In genomic region chr13:50214514-50214913, GRCh38 we compare ENCODE assay signal across 28 cellular contexts.
"Had no signal": no experiment of that assay in that cellular context is flagged by ENCODE, and none has a peak within 500 bp of the region (broad histone marks: within the 10 kb centered on the region; RNA-seq: fewer than 3 reads in every experiment).

No MANE protein-coding gene starts in this region.

- H3K4me1 ChIP-seq: ascending aorta, gastrocnemius medialis, stomach, thyroid gland, upper lobe of left lung, vagina had no signal

- H3K4me1 Mint-ChIP-seq: activated naive CD8-positive, alpha-beta T cell treated with anti-CD3 and anti-CD28 coated beads, Interleukin-2, amount 10 ng/mL, durations not matched to agents 7 days and 5 days had no signal

- H3K4me3 ChIP-seq: ascending aorta, coronary artery, dorsolateral prefrontal cortex, gastrocnemius medialis, stomach, thyroid gland, upper lobe of left lung, vagina had no signal

- H3K36me3 ChIP-seq: ascending aorta, gastrocnemius medialis, neutrophil, stomach, thyroid gland, upper lobe of left lung, vagina had no signal

- ATAC-seq: activated CD8-positive, alpha-beta T cell treated with anti-CD3 and anti-CD28 coated beads for 36 hours; activated T-cell treated with anti-CD3 and anti-CD28 coated beads, Interleukin-2, amount 50 U/mL, for 72 hours; gastrocnemius medialis; left ventricle myocardium superior; sciatic nerve; stimulated activated naive B cell treated with anti-CD40 and anti-IgM and Interleukin-4, amounts not matched to agents 10 μg/mL and 1 μg/mL and 100 μg/mL, for 72 hours had no signal

- H3K9me3 ChIP-seq: gastrocnemius medialis, neutrophil, thyroid gland had no signal

- FAIRE-seq: small intestine had no signal

- H3K27ac Mint-ChIP-seq: activated B cell treated with CpG ODN at 0.5 μM for 24 hours; activated CD8-positive, alpha-beta T cell treated with anti-CD3 and anti-CD28 coated beads for 36 hours; activated naive CD8-positive, alpha-beta T cell treated with anti-CD3 and anti-CD28 coated beads, Interleukin-2, amount 10 ng/mL, durations not matched to agents 7 days and 5 days; activated T-cell treated with anti-CD3 and anti-CD28 coated beads, Interleukin-2, amount 50 U/mL, for 72 hours; brain; naive B cell; nephron progenitor cell; progenitor cell of endocrine pancreas; stimulated activated naive B cell treated with anti-CD40 and anti-IgM and Interleukin-4, amounts not matched to agents 10 μg/mL and 1 μg/mL and 100 μg/mL, for 72 hours had no signal

- H3K27me3 ChIP-seq: ascending aorta, dorsolateral prefrontal cortex, gastrocnemius medialis, neutrophil, stomach, thyroid gland, upper lobe of left lung, vagina had no signal

- H3K27ac ChIP-seq: ascending aorta, coronary artery, dorsolateral prefrontal cortex, gastrocnemius medialis, neutrophil, stomach, thyroid gland, upper lobe of left lung, vagina had no signal

- H3K4me3 Mint-ChIP-seq: activated B cell treated with CpG ODN at 0.5 μM for 24 hours; activated CD8-positive, alpha-beta T cell treated with anti-CD3 and anti-CD28 coated beads for 36 hours; activated naive CD8-positive, alpha-beta T cell treated with anti-CD3 and anti-CD28 coated beads, Interleukin-2, amount 10 ng/mL, durations not matched to agents 7 days and 5 days; activated T-cell treated with anti-CD3 and anti-CD28 coated beads, Interleukin-2, amount 50 U/mL, for 72 hours; brain; naive B cell; nephron progenitor cell; stimulated activated naive B cell treated with anti-CD40 and anti-IgM and Interleukin-4, amounts not matched to agents 10 μg/mL and 1 μg/mL and 100 μg/mL, for 72 hours had no signal

- H3K36me3 Mint-ChIP-seq: brain had no signal

- H3K27me3 Mint-ChIP-seq: activated B cell treated with CpG ODN at 0.5 μM for 24 hours; naive B cell; progenitor cell of endocrine pancreas; stimulated activated naive B cell treated with anti-CD40 and anti-IgM and Interleukin-4, amounts not matched to agents 10 μg/mL and 1 μg/mL and 100 μg/mL, for 72 hours had no signal

- DNase-seq: activated B cell treated with CpG ODN at 0.5 μM for 24 hours; activated CD4-positive, alpha-beta T cell treated with anti-CD3 and anti-CD28 coated beads, Interleukin-2, amount 50 U/mL, for 1 hour; activated CD8-positive, alpha-beta T cell treated with anti-CD3 and anti-CD28 coated beads for 36 hours; activated effector memory CD4-positive, alpha-beta T cell treated with Interleukin-2 at 50 U/mL for 16 hours; activated naive CD4-positive, alpha-beta T cell treated with Interleukin-2 at 50 U/mL for 16 hours; activated naive CD8-positive, alpha-beta T cell treated with anti-CD3 and anti-CD28 coated beads, Interleukin-2, amount 10 ng/mL, durations not matched to agents 7 days and 5 days; activated T-cell treated with anti-CD3 and anti-CD28 coated beads, Interleukin-2, amount 50 U/mL, for 72 hours; dorsolateral prefrontal cortex; effector memory CD4-positive, alpha-beta T cell; gastrocnemius medialis; glutamatergic neuron; islet precursor cell; left ventricle myocardium superior; naive B cell; nephron progenitor cell; small intestine; stimulated activated CD4-positive, alpha-beta T cell treated with anti-CD3 and anti-CD28 coated beads, Interleukin-4, amount 100 ng/mL, for 4 hours; stimulated activated naive B cell treated with anti-CD40 and anti-IgM and Interleukin-4, amounts not matched to agents 10 μg/mL and 1 μg/mL and 100 μg/mL, for 72 hours; stomach; thyroid gland; upper lobe of left lung had no signal
